In genomic region chr5:172886396-172886932, GRCh38 we compare ENCODE assay signal across 16 cellular contexts. TPM values are rescaled to one million over a fixed set of nuclear protein-coding genes. Genes with fewer than 3 reads are reported as not detected.
A peak's percentile ranks its signal among the peaks of the same experiment; 100 is the strongest.
DNase-seq lines count a peak whose midpoint lies in the region; ATAC-seq and TF ChIP-seq lines count a peak whose summit lies in the region.
"Had no signal": no experiment of that assay in that cellular context is flagged by ENCODE, and none has a peak within 500 bp of the region (broad histone marks: within the 10 kb centered on the region; RNA-seq: fewer than 3 reads in every experiment).

No MANE protein-coding gene starts in this region.

- peak overlapping the region; percentile 90 for H2BK5ac ChIP-seq in IMR-90 (ENCODE audit: low read depth, low read length, poor library complexity, severe bottlenecking)

- H3K36me3 Mint-ChIP-seq in central memory CD8-positive, alpha-beta T cell (ENCODE audit: insufficient read depth), result peaks cover 10% of the 10 kb centered on the region
- H3K36me3 Mint-ChIP-seq: natural killer cell treated with Interleukin-12 subunit alpha and Interleukin-12 subunit beta and Interleukin-15 and Interleukin-18, amount 100 ng/mL, for 72 hours had no signal

- H4K20me1 ChIP-seq in IMR-90 (ENCODE audit: insufficient read depth, low read length), result no peaks in the 10 kb centered on the region

- H3K27me3 ChIP-seq in IMR-90 (ENCODE audit: control insufficient read depth, insufficient read depth, low read length) (no peaks in the 10 kb centered on the region), lung (ENCODE audit: control insufficient read depth, insufficient read depth) (no peaks in the 10 kb centered on the region)

- no TSS peak for BruUV-seq in IMR-90 (replicated peaks; lab: Mats Ljungman, UMichigan)

- no peak overlapping the region for H3K9ac ChIP-seq in IMR-90 (ENCODE audit: low read depth, low read length)

- WGBS in IMR-90 (ENCODE audit: extremely low coverage in 2 of 2, insufficient read length in 1 of 2), 2 experiments, result no CpG with 5 or more reads among the region's 8 CpGs
- WGBS in lung, 2 donors, result 66 to 84% methylated on average over 8 of the region's 8 CpGs

- no peaks in the 10 kb centered on the region for H3K27me3 Mint-ChIP-seq in central memory CD8-positive, alpha-beta T cell
- H3K27me3 Mint-ChIP-seq: CD4-positive, CD25-positive, alpha-beta regulatory T cell; natural killer cell treated with Interleukin-12 subunit alpha and Interleukin-12 subunit beta and Interleukin-15 and Interleukin-18, amount 100 ng/mL, for 72 hours had no signal

- H3K23ac ChIP-seq in IMR-90 (ENCODE audit: low read depth, low read length), result 0 out of 2 replicates have a peak overlapping the region, but pooled peaks have one; percentile 92

- H3K14ac ChIP-seq in IMR-90 (replicated peaks; ENCODE audit: low read depth, low read length), result peak overlapping the region; percentile 92

- H3K36me3 ChIP-seq in IMR-90 (ENCODE audit: control insufficient read depth, insufficient read depth, low read length) (peaks cover 28% of the 10 kb centered on the region), lung (ENCODE audit: control insufficient read depth in 2 of 2, insufficient read depth in 2 of 2, low read length in 2 of 2) (peaks cover 0 to 6% of the 10 kb centered on the region in 2 donors)

- H2BK120ac ChIP-seq in IMR-90 (ENCODE audit: low read depth, low read length), result peak overlapping the region; percentile 94

- H4K8ac ChIP-seq in IMR-90 (ENCODE audit: low read depth in 2 of 2, low read length in 2 of 2), result peak overlapping the region; percentile 76 to 93

- H3K4me3 Mint-ChIP-seq in central memory CD8-positive, alpha-beta T cell, result no peak overlapping the region
- H3K4me3 Mint-ChIP-seq: immature natural killer cell; natural killer cell treated with Interleukin-12 subunit alpha and Interleukin-12 subunit beta and Interleukin-15 and Interleukin-18, amount 100 ng/mL, for 72 hours had no signal

- H2AK9ac ChIP-seq in IMR-90 (replicated peaks; ENCODE audit: low read depth, low read length, poor library complexity), result no peak overlapping the region

- H3K27ac Mint-ChIP-seq in central memory CD8-positive, alpha-beta T cell (ENCODE audit: low read depth), result peak overlapping the region; percentile 27
- H3K27ac Mint-ChIP-seq: CD4-positive, CD25-positive, alpha-beta regulatory T cell had no signal

- H3K4ac ChIP-seq in IMR-90 (ENCODE audit: low read depth, low read length), result peak overlapping the region; percentile 96

- H3K4me1 ChIP-seq in IMR-90 (ENCODE audit: control insufficient read depth, insufficient read depth, low read length), result peaks cover 28% of the 10 kb centered on the region
- peaks cover 0 to 31% of the 10 kb centered on the region in 2 donors for H3K4me1 ChIP-seq in lung (ENCODE audit: control insufficient read depth in 2 of 2, insufficient read depth in 2 of 2, low read length in 2 of 2)

- H3K56ac ChIP-seq in IMR-90 (ENCODE audit: extremely low read depth, insufficient read depth, low read length), result no peak overlapping the region

- DNase-seq in IMR-90 (no peak), lung (ENCODE audit: low spot score) (no peak), NCI-H1694 (lab: John Stamatoyannopoulos, UW) (no peak), ecto neural progenitor cell (ENCODE audit: low spot score) (no peak), NOMO-1 treated with DMSO at 0.1 percent for 48 hours (lab: John Stamatoyannopoulos, UW; ENCODE audit: unreplicated experiment) (no peak)
- DNase-seq in central memory CD8-positive, alpha-beta T cell (ENCODE audit: low spot score in 2 of 2), result no peak
- no peak for DNase-seq in activated T-cell treated with anti-CD3 and anti-CD28 coated beads, Interleukin-2, amount 50 U/mL, for 48 hours
- DNase-seq: activated CD4-positive, CD25-positive, alpha-beta regulatory T cell treated with anti-CD3 and anti-CD28 coated beads, Interleukin-2, amount 50 U/mL, for 72 hours; CD4-positive, CD25-positive, alpha-beta regulatory T cell; GDM1; immature natural killer cell; KBM-7; NCI-H2081; stimulated activated CD4-positive, alpha-beta T cell treated with anti-CD3 and anti-CD28 coated beads, Interleukin-15, amount 100 ng/mL, for 24 hours had no signal

- peak overlapping the region; percentile 95 for H4K91ac ChIP-seq in IMR-90 (ENCODE audit: insufficient read depth, low read depth, low read length)

- ATAC-seq in IMR-90 (ENCODE audit: low read depth) (no peak), lung (ENCODE audit: insufficient read depth, low FRiP score) (no peak)
- no peak for ATAC-seq in central memory CD8-positive, alpha-beta T cell (replicated peaks; ENCODE audit: extremely low read depth, poor library complexity, severe bottlenecking)
- ATAC-seq: natural killer cell treated with Interleukin-12 subunit alpha and Interleukin-12 subunit beta and Interleukin-15 and Interleukin-18, amount 100 ng/mL, for 72 hours had no signal

- peaks cover 41% of the 10 kb centered on the region for H3K9me1 ChIP-seq in IMR-90 (ENCODE audit: insufficient read depth, low read length)

- no peak overlapping the region for H2AFZ ChIP-seq in IMR-90 (replicated peaks; ENCODE audit: low read length, poor library complexity)

- in situ Hi-C loops in IMR-90 (cut with MboI; ENCODE audit: low sequenced_read_pairs), result no loop called here

- TF ChIP-seq POLR2A in IMR-90 (IDR thresholded peaks at IDR 0.05; ENCODE audit: low read depth, low read length), result no peak

- intact Hi-C loops in IMR-90 (cut with micrococcal nuclease), result no loop called here

- POLR2A ChIA-PET in IMR-90 (lab: Charles Lee; ENCODE audit: unreplicated experiment), result no interaction called here

- TF ChIP-seq CTCF in IMR-90 (conservative IDR thresholded peaks at IDR 0.05; ENCODE audit: low read depth, low read length), result no peak
- no peak for TF ChIP-seq CTCF in lung (IDR thresholded peaks at IDR 0.05; ENCODE audit: control extremely low read depth, extremely low read depth)

- TF ChIP-seq RAD21 in IMR-90 (IDR thresholded peaks at IDR 0.05; ENCODE audit: low read length), result no peak

- H2BK20ac ChIP-seq in IMR-90 (ENCODE audit: low read depth, low read length), result peak overlapping the region; percentile 51; the same call in 1 of the 2 replicates

- H2BK15ac ChIP-seq in IMR-90 (ENCODE audit: low read depth, low read length), result peak overlapping the region; percentile 71; the same call in 2 of the 3 replicates

- peak overlapping the region; percentile 37 for H4K5ac ChIP-seq in IMR-90 (ENCODE audit: low read depth, low read length)

- dilution Hi-C loops in IMR-90 (cut with HindIII; ENCODE audit: low sequenced_read_pairs, unreplicated experiment), result no loop called here

- H3K4me1 Mint-ChIP-seq in central memory CD8-positive, alpha-beta T cell, result peaks cover 28% of the 10 kb centered on the region

- H2AK5ac ChIP-seq in IMR-90 (ENCODE audit: low read depth, low read length), result peak overlapping the region; percentile 73

- peak overlapping the region; percentile 23 for H3K18ac ChIP-seq in IMR-90 (ENCODE audit: low read depth, low read length)

- no peak overlapping the region for H3K4me2 ChIP-seq in IMR-90 (ENCODE audit: low read depth, low read length)

- peak overlapping the region; percentile 38 for H3K27ac ChIP-seq in IMR-90 (ENCODE audit: insufficient read depth, low read length)
- H3K27ac ChIP-seq in lung (ENCODE audit: low read depth in 1 of 2, low read length in 1 of 2), result peak overlapping the region; percentile 63 to 92
- H3K27ac ChIP-seq in temporal lobe (ENCODE audit: low read depth, low read length), result peak overlapping the region; percentile 59

- peaks cover 47 to 90% of the 10 kb centered on the region in 2 experiments for H3K79me1 ChIP-seq in IMR-90 (ENCODE audit: low read depth in 1 of 2, low read length in 2 of 2)

- no peaks in the 10 kb centered on the region for H3K9me3 Mint-ChIP-seq in central memory CD8-positive, alpha-beta T cell
- H3K9me3 Mint-ChIP-seq: immature natural killer cell; natural killer cell treated with Interleukin-12 subunit alpha and Interleukin-12 subunit beta and Interleukin-15 and Interleukin-18, amount 100 ng/mL, for 72 hours had no signal

- H3K4me3 ChIP-seq in IMR-90 (ENCODE audit: insufficient read depth, low read depth, low read length), result no peak overlapping the region
- H3K4me3 ChIP-seq in lung, result no peak overlapping the region

- H3K9me3 ChIP-seq in IMR-90 (ENCODE audit: control insufficient read depth, insufficient read depth, low read length), result peaks cover 2% of the 10 kb centered on the region; the same call in 1 of the 2 replicates
- H3K9me3 ChIP-seq in lung (ENCODE audit: control insufficient read depth in 2 of 2, insufficient read depth in 1 of 2, low read length in 1 of 2), result no peaks in the 10 kb centered on the region

- CTCF ChIA-PET in IMR-90 (lab: Yijun Ruan, JAX), result no interaction called here

TF ChIP-seq in IMR-90, 13 proteins besides CTCF, POLR2A, EP300 and RAD21 (continues in another document):
- TF ChIP-seq MXI1 (IDR thresholded peaks at IDR 0.05; ENCODE audit: borderline replicate concordance, low read depth, low read length) (no peak), MAFK (IDR thresholded peaks at IDR 0.05; ENCODE audit: low read depth, low read length) (no peak), NFE2L2 (IDR thresholded peaks at IDR 0.05; ENCODE audit: low read depth, low read length) (no peak), CEBPB (IDR thresholded peaks at IDR 0.05; ENCODE audit: low read depth, low read length) (no peak), BHLHE40 (IDR thresholded peaks at IDR 0.05; ENCODE audit: low read depth, low read length) (no peak), ELK1 (IDR thresholded peaks at IDR 0.05; ENCODE audit: borderline replicate concordance, low read depth, low read length) (no peak), RCOR1 (IDR thresholded peaks at IDR 0.05; ENCODE audit: insufficient replicate concordance, low read length) (no peak)

RNA-seq across cellular contexts. Expression of gene ERGIC1, which starts 52.4 kb away (rescaled TPM):
- 124 and 134 TPM in 2 replicates for total RNA-seq in IMR-90 (2012; rRNA removed)
- 185 and 192 TPM in 2 replicates for polyA plus RNA-seq in IMR-90 (2012; rRNA removed)
- 59.2 and 179 TPM in 2 replicates for polyA plus RNA-seq in IMR-90 (2012; cell fraction: cytosol; rRNA removed)
- 128 and 132 TPM in 2 replicates for polyA plus RNA-seq in IMR-90 (2012; cell fraction: nucleus; rRNA removed; ENCODE audit: low replicate concordance)
- 100 to 1,000 TPM in 1 of 2 donors, 10 to 100 TPM in 1; 62.2 to 215 TPM for total RNA-seq in lung
- polyA plus RNA-seq in lung, result 100 to 1,000 TPM; 122 to 204 TPM
- 31.2 TPM for total RNA-seq in temporal lobe
